In the genomic region with DNA sequence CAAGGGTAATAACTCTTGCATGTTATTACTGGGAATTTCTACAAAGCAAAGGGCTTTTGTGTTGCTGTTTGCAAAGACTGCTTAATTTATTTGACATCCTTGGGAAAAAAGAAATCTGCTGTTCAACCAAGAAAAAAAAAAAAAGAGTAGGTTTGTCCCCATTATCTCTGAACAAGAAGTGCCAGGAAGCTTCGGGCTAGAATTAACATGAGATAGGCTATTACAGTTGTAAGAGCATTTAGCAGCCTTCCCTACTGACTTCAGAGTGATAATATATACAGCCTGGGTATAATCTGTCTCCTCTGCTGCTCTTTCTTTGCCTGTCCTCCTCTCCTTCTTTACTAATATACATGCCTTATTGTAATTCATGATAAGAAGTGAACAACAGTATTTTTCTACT, we compare ENCODE assay signal across 1 cellular context.
TF ChIP-seq lines count a peak whose summit lies in the region.

No MANE protein-coding gene starts in this region.

TF ChIP-seq in GM23338, 12 proteins besides CTCF, POLR2A, EP300 and RAD21 (continued from another document):
- TF ChIP-seq, protein P1, sequence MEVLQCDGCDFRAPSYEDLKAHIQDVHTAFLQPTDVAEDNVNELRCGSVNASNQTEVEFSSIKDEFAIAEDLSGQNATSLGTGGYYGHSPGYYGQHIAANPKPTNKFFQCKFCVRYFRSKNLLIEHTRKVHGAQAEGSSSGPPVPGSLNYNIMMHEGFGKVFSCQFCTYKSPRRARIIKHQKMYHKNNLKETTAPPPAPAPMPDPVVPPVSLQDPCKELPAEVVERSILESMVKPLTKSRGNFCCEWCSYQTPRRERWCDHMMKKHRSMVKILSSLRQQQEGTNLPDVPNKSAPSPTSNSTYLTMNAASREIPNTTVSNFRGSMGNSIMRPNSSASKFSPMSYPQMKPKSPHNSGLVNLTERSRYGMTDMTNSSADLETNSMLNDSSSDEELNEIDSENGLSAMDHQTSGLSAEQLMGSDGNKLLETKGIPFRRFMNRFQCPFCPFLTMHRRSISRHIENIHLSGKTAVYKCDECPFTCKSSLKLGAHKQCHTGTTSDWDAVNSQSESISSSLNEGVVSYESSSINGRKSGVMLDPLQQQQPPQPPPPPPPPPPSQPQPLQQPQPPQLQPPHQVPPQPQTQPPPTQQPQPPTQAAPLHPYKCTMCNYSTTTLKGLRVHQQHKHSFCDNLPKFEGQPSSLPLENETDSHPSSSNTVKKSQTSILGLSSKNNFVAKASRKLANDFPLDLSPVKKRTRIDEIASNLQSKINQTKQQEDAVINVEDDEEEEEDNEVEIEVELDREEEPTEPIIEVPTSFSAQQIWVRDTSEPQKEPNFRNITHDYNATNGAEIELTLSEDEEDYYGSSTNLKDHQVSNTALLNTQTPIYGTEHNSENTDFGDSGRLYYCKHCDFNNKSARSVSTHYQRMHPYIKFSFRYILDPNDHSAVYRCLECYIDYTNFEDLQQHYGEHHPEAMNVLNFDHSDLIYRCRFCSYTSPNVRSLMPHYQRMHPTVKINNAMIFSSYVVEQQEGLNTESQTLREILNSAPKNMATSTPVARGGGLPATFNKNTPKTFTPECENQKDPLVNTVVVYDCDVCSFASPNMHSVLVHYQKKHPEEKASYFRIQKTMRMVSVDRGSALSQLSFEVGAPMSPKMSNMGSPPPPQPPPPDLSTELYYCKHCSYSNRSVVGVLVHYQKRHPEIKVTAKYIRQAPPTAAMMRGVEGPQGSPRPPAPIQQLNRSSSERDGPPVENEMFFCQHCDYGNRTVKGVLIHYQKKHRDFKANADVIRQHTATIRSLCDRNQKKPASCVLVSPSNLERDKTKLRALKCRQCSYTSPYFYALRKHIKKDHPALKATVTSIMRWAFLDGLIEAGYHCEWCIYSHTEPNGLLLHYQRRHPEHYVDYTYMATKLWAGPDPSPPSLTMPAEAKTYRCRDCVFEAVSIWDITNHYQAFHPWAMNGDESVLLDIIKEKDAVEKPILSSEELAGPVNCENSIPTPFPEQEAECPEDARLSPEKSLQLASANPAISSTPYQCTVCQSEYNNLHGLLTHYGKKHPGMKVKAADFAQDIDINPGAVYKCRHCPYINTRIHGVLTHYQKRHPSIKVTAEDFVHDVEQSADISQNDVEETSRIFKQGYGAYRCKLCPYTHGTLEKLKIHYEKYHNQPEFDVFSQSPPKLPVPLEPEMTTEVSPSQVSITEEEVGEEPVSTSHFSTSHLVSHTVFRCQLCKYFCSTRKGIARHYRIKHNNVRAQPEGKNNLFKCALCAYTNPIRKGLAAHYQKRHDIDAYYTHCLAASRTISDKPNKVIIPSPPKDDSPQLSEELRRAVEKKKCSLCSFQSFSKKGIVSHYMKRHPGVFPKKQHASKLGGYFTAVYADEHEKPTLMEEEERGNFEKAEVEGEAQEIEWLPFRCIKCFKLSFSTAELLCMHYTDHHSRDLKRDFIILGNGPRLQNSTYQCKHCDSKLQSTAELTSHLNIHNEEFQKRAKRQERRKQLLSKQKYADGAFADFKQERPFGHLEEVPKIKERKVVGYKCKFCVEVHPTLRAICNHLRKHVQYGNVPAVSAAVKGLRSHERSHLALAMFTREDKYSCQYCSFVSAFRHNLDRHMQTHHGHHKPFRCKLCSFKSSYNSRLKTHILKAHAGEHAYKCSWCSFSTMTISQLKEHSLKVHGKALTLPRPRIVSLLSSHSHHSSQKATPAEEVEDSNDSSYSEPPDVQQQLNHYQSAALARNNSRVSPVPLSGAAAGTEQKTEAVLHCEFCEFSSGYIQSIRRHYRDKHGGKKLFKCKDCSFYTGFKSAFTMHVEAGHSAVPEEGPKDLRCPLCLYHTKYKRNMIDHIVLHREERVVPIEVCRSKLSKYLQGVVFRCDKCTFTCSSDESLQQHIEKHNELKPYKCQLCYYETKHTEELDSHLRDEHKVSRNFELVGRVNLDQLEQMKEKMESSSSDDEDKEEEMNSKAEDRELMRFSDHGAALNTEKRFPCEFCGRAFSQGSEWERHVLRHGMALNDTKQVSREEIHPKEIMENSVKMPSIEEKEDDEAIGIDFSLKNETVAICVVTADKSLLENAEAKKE (CRISPR knock-in tag; IDR thresholded peaks at IDR 0.05), result no peak
- TF ChIP-seq ZNF114 (CRISPR knock-in tag; IDR thresholded peaks at IDR 0.05), result no peak
